ENCODE assay signal across 26 cellular contexts in genomic region chr2:9081750-9082149, GRCh38.
"Had no signal": no experiment of that assay in that cellular context is flagged by ENCODE, and none has a peak within 500 bp of the region (broad histone marks: within the 10 kb centered on the region; RNA-seq: fewer than 3 reads in every experiment).

No MANE protein-coding gene starts in this region.

- H3K27me3 ChIP-seq: neural progenitor cell, neutrophil, right atrium auricular region, right lobe of liver, stomach, testis, thyroid gland, transverse colon, upper lobe of left lung, vagina had no signal

- ATAC-seq: natural killer cell; right lobe of liver; stimulated activated naive B cell treated with anti-CD40 and anti-IgM and Interleukin-4, amounts not matched to agents 10 μg/mL and 1 μg/mL and 100 μg/mL, for 72 hours; stimulated activated naive CD8-positive, alpha-beta T cell treated with anti-CD3 and anti-CD28 coated beads, Interleukin-15, Interleukin-2, amounts not matched to agents 100 U/mL and 50 U/mL, for 24 hours had no signal

- FAIRE-seq: islet of Langerhans had no signal

- H3K27ac ChIP-seq: left ventricle myocardium inferior, neural progenitor cell, neutrophil, right atrium auricular region, right lobe of liver, stomach, testis, thyroid gland, transverse colon, upper lobe of left lung, vagina had no signal

- H3K4me1 ChIP-seq: right lobe of liver, testis, thyroid gland, transverse colon, vagina had no signal

- H3K36me3 ChIP-seq: left ventricle myocardium inferior, neural progenitor cell, neutrophil, right atrium auricular region, right lobe of liver, stomach, thyroid gland, transverse colon, upper lobe of left lung, vagina had no signal

- DNase-seq: hypothalamus; immature natural killer cell; left ventricle myocardium inferior; mesendoderm; naive B cell; natural killer cell; nephron progenitor cell; occipital lobe; right lobe of liver; stimulated activated CD4-positive, alpha-beta T cell treated with anti-CD3 and anti-CD28 coated beads, Interleukin-15, amount 100 ng/mL, for 24 hours; stimulated activated CD4-positive, alpha-beta T cell treated with anti-CD3 and anti-CD28 coated beads, Interleukin-2, amount 100 ng/mL, for 24 hours; stimulated activated CD4-positive, alpha-beta T cell treated with anti-CD3 and anti-CD28 coated beads, Interleukin-4, amount 100 ng/mL, for 1 hour; stimulated activated naive B cell treated with anti-CD40 and anti-IgM and Interleukin-4, amounts not matched to agents 10 μg/mL and 1 μg/mL and 100 μg/mL, for 72 hours; stimulated activated naive CD8-positive, alpha-beta T cell treated with anti-CD3 and anti-CD28 coated beads, Interleukin-15, Interleukin-2, amounts not matched to agents 100 U/mL and 50 U/mL, for 24 hours; stomach; testis; thyroid gland; transverse colon; upper lobe of left lung had no signal

- H3K9me3 ChIP-seq: neutrophil, right lobe of liver, testis, thyroid gland, transverse colon, upper lobe of left lung, vagina had no signal

- H3K4me3 ChIP-seq: left ventricle myocardium inferior, lung, neural progenitor cell, right atrium auricular region, right lobe of liver, smooth muscle cell, stomach, testis, thyroid gland, transverse colon, upper lobe of left lung, vagina had no signal
